8 cellular contexts compared by ENCODE assay signal in the genomic region with DNA sequence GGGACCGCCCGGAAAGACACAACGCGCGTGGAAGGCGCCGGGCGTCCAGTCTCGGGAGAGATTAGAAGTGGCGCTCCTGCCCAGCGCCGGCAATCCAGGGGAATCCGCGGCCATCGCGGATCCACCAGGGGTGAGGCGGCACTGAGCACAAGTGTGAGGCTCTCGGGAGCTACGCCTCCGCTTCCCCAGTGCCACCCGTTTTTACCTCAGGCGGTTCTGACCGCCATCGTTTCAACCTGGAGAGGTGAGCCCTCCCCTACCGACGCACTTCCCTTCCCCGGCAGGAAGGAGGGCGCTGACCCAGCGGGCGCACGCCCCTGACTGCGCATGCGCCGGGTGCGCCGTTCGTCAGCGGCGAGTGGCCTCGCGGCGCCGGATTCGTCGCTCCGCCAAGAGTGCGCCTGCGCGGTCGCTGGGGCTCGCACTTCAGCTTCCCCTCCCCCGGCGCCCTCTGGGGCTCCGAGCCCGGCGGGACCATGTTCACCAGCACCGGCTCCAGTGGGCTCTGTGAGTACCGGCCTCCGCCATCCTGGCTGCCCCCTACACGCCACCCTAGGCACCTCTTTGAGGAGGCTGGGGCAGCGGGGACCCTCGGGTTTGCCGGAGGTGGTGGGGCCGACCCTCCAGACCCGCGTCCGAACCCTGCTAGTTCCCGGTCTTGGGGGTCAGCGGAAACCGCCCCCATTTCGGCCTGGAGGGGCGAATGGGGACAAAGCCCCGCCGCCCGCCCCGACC. TPM values are rescaled to one million over a fixed set of nuclear protein-coding genes. Genes with fewer than 3 reads are reported as not detected.
DNase-seq lines count a peak whose midpoint lies in the region; TF ChIP-seq lines count a peak whose summit lies in the region.

A gene with protein sequence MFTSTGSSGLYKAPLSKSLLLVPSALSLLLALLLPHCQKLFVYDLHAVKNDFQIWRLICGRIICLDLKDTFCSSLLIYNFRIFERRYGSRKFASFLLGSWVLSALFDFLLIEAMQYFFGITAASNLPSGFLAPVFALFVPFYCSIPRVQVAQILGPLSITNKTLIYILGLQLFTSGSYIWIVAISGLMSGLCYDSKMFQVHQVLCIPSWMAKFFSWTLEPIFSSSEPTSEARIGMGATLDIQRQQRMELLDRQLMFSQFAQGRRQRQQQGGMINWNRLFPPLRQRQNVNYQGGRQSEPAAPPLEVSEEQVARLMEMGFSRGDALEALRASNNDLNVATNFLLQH (plus strand): TSS at position 422 of the 735 bp plus-strand sequence. CDS start 55 bp downstream, at position 477.

- in situ Hi-C loops in G401 (cut with HindIII; ENCODE audit: low sequenced_read_pairs), result no loop called here

- no peaks in the 10 kb centered on the region for H3K36me3 ChIP-seq in MG63
- H3K36me3 ChIP-seq in neural progenitor cell, result no peaks in the 10 kb centered on the region

- no peak within 1 kb of the TSS for H2BK15ac ChIP-seq in H9 (ENCODE audit: low read depth, low read length)

- no peak within 1 kb of the TSS for H2BK20ac ChIP-seq in H9 (ENCODE audit: low read depth, low read length, poor library complexity, severe bottlenecking)

- peaks cover 8 to 11% (median 9%) of the 10 kb centered on the region in 3 experiments; a peak in 6 of 7 replicates for H3K36me3 Mint-ChIP-seq in H9 (ENCODE audit: insufficient read depth in 1 of 3, low read depth in 3 of 3)
- H3K36me3 Mint-ChIP-seq in neural progenitor cell, result peaks cover 14% of the 10 kb centered on the region

- peak within 1 kb of the TSS; percentile 14 for H4K5ac ChIP-seq in H9 (ENCODE audit: insufficient read length, low read depth, low read length)

- peak within 1 kb of the TSS; percentile 75 for H4K91ac ChIP-seq in H9 (ENCODE audit: insufficient read length, low read depth, low read length)

- no peak within 1 kb of the TSS for H2AK5ac ChIP-seq in H9 (ENCODE audit: insufficient read length, low read length)

- no peak within 1 kb of the TSS for H3K56ac ChIP-seq in H9 (ENCODE audit: insufficient read length, low read depth, low read length)

- H3K9me3 Mint-ChIP-seq in H9 (no peaks in the 10 kb centered on the region), neural progenitor cell (no peaks in the 10 kb centered on the region)

- no peaks in the 10 kb centered on the region for H4K20me1 ChIP-seq in H9 (ENCODE audit: control insufficient read depth, insufficient read depth, insufficient read length)
- H4K20me1 ChIP-seq in neural progenitor cell (ENCODE audit: low read depth), result peaks cover 40% of the 10 kb centered on the region

- H3K27me3 ChIP-seq in H9 (ENCODE audit: insufficient read depth, low read length) (no peaks in the 10 kb centered on the region), MG63 (no peaks in the 10 kb centered on the region), neural progenitor cell (no peaks in the 10 kb centered on the region)

- DNase-seq in G401 (ENCODE audit: low spot score) (peak; percentile 92), H9 (peak; percentile 94), MG63 (peak; percentile 91), SHP77 treated with DMSO at 0.1 percent for 48 hours (lab: John Stamatoyannopoulos, UW) (peak; percentile 91), activated gamma-delta T cell (lab: John Stamatoyannopoulos, UW) (peak; percentile 97), fibroblast of villous mesenchyme (ENCODE audit: low read depth) (peak; percentile 92), neural progenitor cell (ENCODE audit: low spot score) (peak; percentile 98), stromal cell of bone marrow (ENCODE audit: low read depth) (peak; percentile 85)

- H3K27me3 Mint-ChIP-seq in H9 (ENCODE audit: low read depth), result no peaks in the 10 kb centered on the region; the same call in 1 of the 2 replicates
- H3K27me3 Mint-ChIP-seq in neural progenitor cell (ENCODE audit: insufficient read depth, low read depth), result peaks cover 2% of the 10 kb centered on the region

- no peak within 1 kb of the TSS for H4K8ac ChIP-seq in H9 (replicated peaks; ENCODE audit: insufficient read length, low read depth, low read length)

- H2AFZ ChIP-seq in H9 (ENCODE audit: low read length) (no peak within 1 kb of the TSS), neural progenitor cell (replicated peaks) (peak within 1 kb of the TSS; percentile 81)

- peaks cover 5% of the 10 kb centered on the region for H3K4me1 ChIP-seq in H9 (ENCODE audit: insufficient read depth, low read length)
- H3K4me1 ChIP-seq in neural progenitor cell, result peaks cover 6% of the 10 kb centered on the region

- H3K9me3 ChIP-seq in H9 (ENCODE audit: control insufficient read depth, low read depth, low read length), result no peaks in the 10 kb centered on the region
- H3K9me3 ChIP-seq in MG63, result no peaks in the 10 kb centered on the region
- H3K9me3 ChIP-seq in neural progenitor cell (ENCODE audit: low read depth), result no peaks in the 10 kb centered on the region

- peak within 1 kb of the TSS; percentile 97 to 99 (median 98) for H3K27ac Mint-ChIP-seq in H9
- peak within 1 kb of the TSS; percentile 88 for H3K27ac Mint-ChIP-seq in neural progenitor cell

- no peak within 1 kb of the TSS for H3K23ac ChIP-seq in H9 (ENCODE audit: insufficient read length, low read depth, low read length)

- H3K4me2 ChIP-seq in H9 (ENCODE audit: insufficient read depth, insufficient read length, low read length), result peak within 1 kb of the TSS; percentile 81
- peak within 1 kb of the TSS; percentile 91 for H3K4me2 ChIP-seq in neural progenitor cell

- peak within 1 kb of the TSS; percentile 55 for H3K18ac ChIP-seq in H9 (ENCODE audit: insufficient read length, low read depth, low read length)

- H3K4me3 ChIP-seq in MG63, result peak within 1 kb of the TSS; percentile 77
- H3K4me3 ChIP-seq in fibroblast of villous mesenchyme (ENCODE audit: low read depth, low read length), result peak within 1 kb of the TSS; percentile 96
- H3K4me3 ChIP-seq in neural progenitor cell, result peak within 1 kb of the TSS; percentile 88

- no peak within 1 kb of the TSS for H3T11ph ChIP-seq in H9 (ENCODE audit: low read length)

- no peak within 1 kb of the TSS for H2BK12ac ChIP-seq in H9 (ENCODE audit: insufficient read length, low read depth, low read length)

- H3K79me2 ChIP-seq in H9 (ENCODE audit: insufficient read depth, low read length) (peaks cover 23% of the 10 kb centered on the region; the same call in 1 of the 2 replicates), neural progenitor cell (ENCODE audit: low read depth) (peaks cover 70% of the 10 kb centered on the region)

- peak within 1 kb of the TSS; percentile 77 for H2BK120ac ChIP-seq in H9 (ENCODE audit: low read depth, low read length, poor library complexity, severe bottlenecking)

- H3K23me2 ChIP-seq in H9 (ENCODE audit: insufficient read length, low read depth, low read length, poor library complexity, severe bottlenecking), result peaks cover 6% of the 10 kb centered on the region

- peaks cover 10% of the 10 kb centered on the region for H3F3A ChIP-seq in neural progenitor cell (ENCODE audit: low read depth)

- H3K4me1 Mint-ChIP-seq in H9 (peaks cover 31 to 36% of the 10 kb centered on the region in 2 experiments), neural progenitor cell (peaks cover 25% of the 10 kb centered on the region)

- no peak within 1 kb of the TSS for H2BK5ac ChIP-seq in H9 (ENCODE audit: insufficient read length, low read length)

- peak within 1 kb of the TSS; percentile 94 for H3K14ac ChIP-seq in H9 (ENCODE audit: insufficient read depth, low read length)

- H3K4ac ChIP-seq in H9 (ENCODE audit: low read depth, low read length), result peak within 1 kb of the TSS; percentile 51

- peak within 1 kb of the TSS; percentile 86 to 91 for H3K4me3 Mint-ChIP-seq in H9
- peak within 1 kb of the TSS; percentile 90 for H3K4me3 Mint-ChIP-seq in neural progenitor cell

- no peak for TF ChIP-seq CTCF in H9 (conservative IDR thresholded peaks at IDR 0.05)
- peak; percentile 5 for TF ChIP-seq CTCF in fibroblast of villous mesenchyme (IDR thresholded peaks at IDR 0.05; ENCODE audit: insufficient read depth, low read depth, low read length)
- no peak for TF ChIP-seq CTCF in neural progenitor cell (IDR thresholded peaks at IDR 0.05)

- H3K79me1 ChIP-seq in H9 (ENCODE audit: insufficient read depth, low read depth, low read length, poor library complexity, severe bottlenecking), result peaks cover 7% of the 10 kb centered on the region

- H3K27ac ChIP-seq in H9 (ENCODE audit: insufficient read length, low read depth, low read length) (peak within 1 kb of the TSS; percentile 29), neural progenitor cell (peak within 1 kb of the TSS; percentile 64)

- WGBS in H9 (ENCODE audit: extremely low coverage, insufficient read length, low lambda C conversion rate), result no CpG with 5 or more reads among the region's 76 CpGs

- H3K9ac ChIP-seq in H9 (ENCODE audit: extremely low read depth, insufficient read length, low read length) (peak within 1 kb of the TSS; percentile 87), neural progenitor cell (peak within 1 kb of the TSS; percentile 97)

RNA-seq across cellular contexts. Expression of the gene that starts here (rescaled TPM):
- total RNA-seq in G401 (2014; rRNA removed; shearing (Covaris generic)), result 71.1 and 96.0 TPM in 2 replicates
- 51.7 and 52.3 TPM in 2 replicates for total RNA-seq in H9 (2021)
- 80.9 and 92.4 TPM in 2 replicates for total RNA-seq in MG63 (2014; rRNA removed; shearing (Covaris generic); ENCODE audit: low replicate concordance)
- 30.0 and 45.3 TPM in 2 replicates for total RNA-seq in fibroblast of villous mesenchyme
- total RNA-seq in neural progenitor cell (ENCODE audit: low replicate concordance), result 87.7 and 93.2 TPM in 2 replicates

Comparison
In these comparisons a context has a peak if more than half of its experiments do, and no peak if none do; other contexts are left out.
1. Peak in every context shown above with its lines: DNase-seq, H3K4me3 ChIP-seq and H3K27ac ChIP-seq.